1 cellular context compared by ENCODE assay signal in the genomic region with DNA sequence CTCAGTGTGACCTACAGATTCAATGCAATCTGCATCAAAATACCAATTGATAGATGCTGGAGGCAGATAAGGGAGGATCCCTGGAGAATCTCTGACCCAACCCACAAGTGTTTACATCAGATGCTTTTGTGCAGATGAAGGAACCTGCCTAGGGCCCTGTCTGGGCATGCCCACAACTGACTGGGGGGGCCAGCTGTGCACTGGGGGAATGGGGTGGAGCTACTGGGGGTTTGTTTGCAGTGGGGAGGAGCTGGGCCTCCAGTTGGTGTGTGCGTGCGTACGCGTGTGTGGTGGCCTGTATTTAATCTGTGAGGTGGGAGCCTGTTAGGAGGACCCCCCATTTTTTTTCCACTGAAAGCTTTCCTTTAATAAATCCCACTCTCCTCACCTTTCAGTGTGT.
TF ChIP-seq lines count a peak whose summit lies in the region.

No MANE protein-coding gene starts in this region.

TF ChIP-seq in H1, 55 proteins besides CTCF, POLR2A, EP300 and RAD21 (continued from another document):
- TF ChIP-seq SAP30 (IDR thresholded peaks at IDR 0.05; ENCODE audit: insufficient read depth, insufficient replicate concordance, low read length) = no peak
- no peak for TF ChIP-seq EGR1 (IDR thresholded peaks at IDR 0.05; ENCODE audit: borderline replicate concordance, low read depth, low read length)
- TF ChIP-seq KDM4A (IDR thresholded peaks at IDR 0.05; ENCODE audit: low read depth, low read length, severe bottlenecking) = no peak
- TF ChIP-seq GABPA (IDR thresholded peaks at IDR 0.05; ENCODE audit: borderline replicate concordance, insufficient read depth, low read length) = no peak
- TF ChIP-seq TCF12 (IDR thresholded peaks at IDR 0.05; ENCODE audit: low read depth, low read length) = no peak
- no peak for TF ChIP-seq SP1 (IDR thresholded peaks at IDR 0.05; ENCODE audit: low read depth, low read length)
- TF ChIP-seq TAF1 (IDR thresholded peaks at IDR 0.05; ENCODE audit: low read depth, low read length) = no peak
- TF ChIP-seq TEAD4 (IDR thresholded peaks at IDR 0.05; ENCODE audit: low read depth, low read length) = no peak
- no peak for TF ChIP-seq RNF2 (IDR thresholded peaks at IDR 0.05; ENCODE audit: borderline replicate concordance, low read depth, low read length, missing control alignments, poor library complexity, severe bottlenecking)
